8 cellular contexts compared by ENCODE assay signal in genomic region chr17:32349854-32350661, GRCh38.
A peak's percentile ranks its signal among the peaks of the same experiment; 100 is the strongest.
DNase-seq lines count a peak whose midpoint lies in the region; ATAC-seq and TF ChIP-seq lines count a peak whose summit lies in the region.

TSS of gene ZNF207 (plus strand) at chr17:32350157. CDS start at chr17:32350286, 129 bp downstream.

- peak; percentile 88 for ATAC-seq in HG03442 (IDR thresholded peaks at IDR 0.05; ENCODE audit: unreplicated experiment)

- peak; percentile 92 for TF ChIP-seq POLR2A in GM19193 (IDR thresholded peaks at IDR 0.05; ENCODE audit: extremely low read depth, insufficient read depth, insufficient read length)

- DNase-seq in AML-193 (lab: John Stamatoyannopoulos, UW) (peak; percentile 98 to 99), NCI-H524 treated with DMSO at 0.1 percent for 48 hours (lab: John Stamatoyannopoulos, UW) (peak; percentile 88), kidney glomerular epithelial cell (lab: John Stamatoyannopoulos, UW) (peak; percentile 93)
- peak; percentile 94 for DNase-seq in activated CD4-positive, alpha-beta T cell treated with anti-CD3 and anti-CD28 coated beads for 4 hours
- peak; percentile 82 to 88 for DNase-seq in stimulated activated CD4-positive, alpha-beta T cell treated with anti-CD3 and anti-CD28 coated beads, Interleukin-1b, Interleukin-23, amount 100 ng/mL, for 1 hour (ENCODE audit: low read depth in 2 of 2)

- peak within 1 kb of the TSS; percentile 95 for H3K27ac ChIP-seq in cingulate gyrus (ENCODE audit: low read depth, low read length)

Comparison
In these comparisons a context has a peak if more than half of its experiments do, and no peak if none do; other contexts are left out.
1. Peak in every context shown above with its lines: DNase-seq, ATAC-seq and H3K27ac ChIP-seq.